8 cellular contexts compared by ENCODE assay signal in genomic region chr22:18730410-18730809, GRCh38.
A peak's percentile ranks its signal among the peaks of the same experiment; 100 is the strongest.
DNase-seq lines count a peak whose midpoint lies in the region; ATAC-seq and TF ChIP-seq lines count a peak whose summit lies in the region.
"Not testable (repeated sequence)": the region's sequence is repeated elsewhere in the genome, so short reads cannot be mapped to it uniquely, and the experiment has no call there.

No MANE protein-coding gene starts in this region.

- not testable (repeated sequence) for TF ChIP-seq CTCF in Panc1 (IDR thresholded peaks at IDR 0.05); choroid plexus epithelial cell (conservative IDR thresholded peaks at IDR 0.05; ENCODE audit: low read depth, low read length); progenitor cell of endocrine pancreas (IDR thresholded peaks at IDR 0.05; ENCODE audit: unreplicated experiment)

- POLR2A ChIA-PET in Panc1 (lab: Charles Lee) = not testable (repeated sequence)

- CTCF ChIA-PET in Panc1 (lab: Charles Lee) = not testable (repeated sequence)

- H3K9me3 ChIP-seq in Panc1 (ENCODE audit: control insufficient read depth, insufficient read depth, low read depth, low read length) = not testable (repeated sequence)

- ATAC-seq in HG02642 (IDR thresholded peaks at IDR 0.05; ENCODE audit: poor library complexity, unreplicated experiment) (peak; percentile 100), Panc1 (0 out of 2 replicates have a peak, but pooled peaks have one; percentile 21)

- H3K4me1 Mint-ChIP-seq in progenitor cell of endocrine pancreas (ENCODE audit: low read depth) = not testable (repeated sequence)

- not testable (repeated sequence) for BruUV-seq in Panc1 (replicated peaks; lab: Mats Ljungman, UMichigan)

- intact Hi-C loops in Panc1 (cut with micrococcal nuclease; ENCODE audit: unreplicated experiment) = not testable (repeated sequence)

- H3K36me3 ChIP-seq in Panc1 (ENCODE audit: control insufficient read depth, insufficient read depth, low read length) = not testable (repeated sequence)

- not testable (repeated sequence) for H3K27ac ChIP-seq in Panc1 (ENCODE audit: low read length)

- H3K4me1 ChIP-seq in Panc1 (ENCODE audit: control insufficient read depth, insufficient read depth, low read length) = not testable (repeated sequence)

- DNase-seq in ELF-1 (ENCODE audit: low read depth, low spot score) (peak; percentile 6), activated T-cell treated with anti-CD3 and anti-CD28 coated beads for 24 hours (ENCODE audit: low read depth) (peak; percentile 27), choroid plexus epithelial cell (ENCODE audit: low read depth) (peak; percentile 76), iPS DF 19.7 (ENCODE audit: low read depth, low spot score) (peak; percentile 94), progenitor cell of endocrine pancreas (ENCODE audit: low spot score, unreplicated experiment) (peak; percentile 7)
- DNase-seq in Panc1 (ENCODE audit: low read depth, low spot score) = not testable (repeated sequence)
- peak; percentile 46 for DNase-seq in stimulated activated CD8-positive, alpha-beta memory T cell treated with anti-CD3 and anti-CD28 coated beads, Interleukin-7, amount 100 ng/mL, for 24 hours (ENCODE audit: low read depth)

- H3K4me3 ChIP-seq in Panc1 (ENCODE audit: low read depth in 2 of 2, low read length in 2 of 2); choroid plexus epithelial cell (ENCODE audit: low read depth, low read length): not testable (repeated sequence)

- not testable (repeated sequence) for H3K4me3 Mint-ChIP-seq in progenitor cell of endocrine pancreas (ENCODE audit: low read depth)

- H3K27me3 Mint-ChIP-seq in progenitor cell of endocrine pancreas = not testable (repeated sequence)

- not testable (repeated sequence) for H3K27me3 ChIP-seq in Panc1 (ENCODE audit: control insufficient read depth, insufficient read depth, low read length)

- not testable (repeated sequence) for H3K9me3 Mint-ChIP-seq in progenitor cell of endocrine pancreas (ENCODE audit: low read depth)

- in situ Hi-C loops in Panc1 (cut with HindIII; ENCODE audit: low pct_unique_long_range_greater_than_20kb, low sequenced_read_pairs) = not testable (repeated sequence)

- peak overlapping the region; percentile 67 for H3K27ac Mint-ChIP-seq in progenitor cell of endocrine pancreas

- H3K36me3 Mint-ChIP-seq in progenitor cell of endocrine pancreas (ENCODE audit: insufficient read depth) = not testable (repeated sequence)
